ENCODE assay signal across 22 cellular contexts in genomic region chr6:154815938-154816820, GRCh38.
DNase-seq lines count a peak whose midpoint lies in the region; ATAC-seq, FAIRE-seq and TF ChIP-seq lines count a peak whose summit lies in the region.
"Had no signal": no experiment of that assay in that cellular context is flagged by ENCODE, and none has a peak within 500 bp of the region (broad histone marks: within the 10 kb centered on the region; RNA-seq: fewer than 3 reads in every experiment).

No MANE protein-coding gene starts in this region.

- H3K4me2 ChIP-seq in Karpas-422 (ENCODE audit: low read depth, low read length, poor library complexity, severe bottlenecking) (peak overlapping the region; percentile 62), HepG2 (ENCODE audit: low read depth, low read length) (no peak overlapping the region)

- H4K20me1 ChIP-seq in Karpas-422 (ENCODE audit: insufficient read depth, low read depth, low read length) (no peaks in the 10 kb centered on the region), HepG2 (ENCODE audit: insufficient read depth, low read length) (no peaks in the 10 kb centered on the region; the same call in 1 of the 2 replicates)

- H3K27me3 Mint-ChIP-seq in natural killer cell treated with Interleukin-12 subunit alpha and Interleukin-12 subunit beta and Interleukin-15 and Interleukin-18, amount 100 ng/mL, for 72 hours: no peaks in the 10 kb centered on the region
- H3K27me3 Mint-ChIP-seq in glutamatergic neuron (ENCODE audit: unreplicated experiment): no peaks in the 10 kb centered on the region

- H3K79me2 ChIP-seq in Karpas-422 (ENCODE audit: low read length) (peaks cover 61% of the 10 kb centered on the region), HepG2 (ENCODE audit: insufficient read depth, low read length) (no peaks in the 10 kb centered on the region)

- H3K4me1 Mint-ChIP-seq in natural killer cell treated with Interleukin-12 subunit alpha and Interleukin-12 subunit beta and Interleukin-15 and Interleukin-18, amount 100 ng/mL, for 72 hours (ENCODE audit: low read depth in 2 of 2): peaks cover 4 to 7% of the 10 kb centered on the region in 2 donors
- H3K4me1 Mint-ChIP-seq in glutamatergic neuron (ENCODE audit: low read depth, unreplicated experiment): no peaks in the 10 kb centered on the region

- TF ChIP-seq RAD21 in HepG2 (CRISPR knock-in tag; IDR thresholded peaks at IDR 0.05): no peak

- H3K4me1 ChIP-seq in Karpas-422 (ENCODE audit: low read length) (peaks cover 74% of the 10 kb centered on the region), right cardiac atrium (ENCODE audit: control insufficient read depth, insufficient read depth, low read length) (no peaks in the 10 kb centered on the region), HepG2 (ENCODE audit: insufficient read depth, low read length) (no peaks in the 10 kb centered on the region)
- H3K4me1 ChIP-seq: body of pancreas, gastrocnemius medialis, suprapubic skin had no signal

- 70% methylated on average over 5 of the region's 5 CpGs for WGBS in right cardiac atrium
- WGBS in HepG2 (ENCODE audit: low lambda C conversion rate): 95% methylated on average over 5 of the region's 5 CpGs

- H3K4me3 ChIP-seq in Karpas-422 (ENCODE audit: low read length) (peak overlapping the region; percentile 6; the same call in 1 of the 2 replicates), choroid plexus epithelial cell (ENCODE audit: low read depth, low read length) (no peak overlapping the region), right cardiac atrium (ENCODE audit: low read length) (no peak overlapping the region), HepG2 (replicated peaks in 1 of 3; ENCODE audit: insufficient read depth in 1 of 3, low read depth in 2 of 3, low read length in 3 of 3) (no peak overlapping the region)
- H3K4me3 ChIP-seq: body of pancreas, gastrocnemius medialis, suprapubic skin had no signal

- H3K4me3 Mint-ChIP-seq in natural killer cell treated with Interleukin-12 subunit alpha and Interleukin-12 subunit beta and Interleukin-15 and Interleukin-18, amount 100 ng/mL, for 72 hours: no peak overlapping the region
- no peak overlapping the region for H3K4me3 Mint-ChIP-seq in glutamatergic neuron (ENCODE audit: unreplicated experiment)
- H3K4me3 Mint-ChIP-seq: immature natural killer cell had no signal

- H3K9me3 ChIP-seq in Karpas-422 (ENCODE audit: low read length) (no peaks in the 10 kb centered on the region), right cardiac atrium (ENCODE audit: control insufficient read depth, low read length) (no peaks in the 10 kb centered on the region), HepG2 (ENCODE audit: low read length) (no peaks in the 10 kb centered on the region)
- H3K9me3 ChIP-seq: body of pancreas, gastrocnemius medialis, suprapubic skin had no signal

- TF ChIP-seq POLR2A in HepG2 (IDR thresholded peaks at IDR 0.05; ENCODE audit: insufficient read depth in 1 of 2, low read depth in 2 of 2, low read length in 2 of 2): no peak

- no peaks in the 10 kb centered on the region for H3K9me3 Mint-ChIP-seq in natural killer cell treated with Interleukin-12 subunit alpha and Interleukin-12 subunit beta and Interleukin-15 and Interleukin-18, amount 100 ng/mL, for 72 hours
- H3K9me3 Mint-ChIP-seq in glutamatergic neuron (ENCODE audit: unreplicated experiment): peaks cover 3% of the 10 kb centered on the region
- H3K9me3 Mint-ChIP-seq: immature natural killer cell had no signal

- no peaks in the 10 kb centered on the region for H3K9me2 ChIP-seq in Karpas-422 (replicated peaks; ENCODE audit: insufficient read depth, low read length)

- H3K27ac Mint-ChIP-seq in natural killer cell treated with Interleukin-12 subunit alpha and Interleukin-12 subunit beta and Interleukin-15 and Interleukin-18, amount 100 ng/mL, for 72 hours: peak overlapping the region; percentile 14 to 41
- H3K27ac Mint-ChIP-seq in glutamatergic neuron (ENCODE audit: unreplicated experiment): no peak overlapping the region

- peaks cover 76% of the 10 kb centered on the region for H3K36me3 ChIP-seq in Karpas-422 (ENCODE audit: insufficient read depth, low read length)
- peaks cover 28 to 91% of the 10 kb centered on the region in 2 experiments for H3K36me3 ChIP-seq in HepG2 (replicated peaks in 1 of 2; ENCODE audit: control insufficient read depth in 1 of 2, insufficient read depth in 2 of 2, low read length in 2 of 2)

- TF ChIP-seq CTCF in choroid plexus epithelial cell (conservative IDR thresholded peaks at IDR 0.05; ENCODE audit: low read depth, low read length) (no peak), HepG2 (CRISPR knock-in tag; IDR thresholded peaks at IDR 0.05) (no peak), glutamatergic neuron (IDR thresholded peaks at IDR 0.05; ENCODE audit: partially characterized antibody, unreplicated experiment) (no peak)

- ATAC-seq in natural killer cell treated with Interleukin-12 subunit alpha and Interleukin-12 subunit beta and Interleukin-15 and Interleukin-18, amount 100 ng/mL, for 72 hours: no peak
- ATAC-seq in right cardiac atrium: no peak
- ATAC-seq in HepG2: no peak
- ATAC-seq: body of pancreas, gastrocnemius medialis had no signal

- H3K36me3 Mint-ChIP-seq in natural killer cell treated with Interleukin-12 subunit alpha and Interleukin-12 subunit beta and Interleukin-15 and Interleukin-18, amount 100 ng/mL, for 72 hours: peaks cover 41% of the 10 kb centered on the region
- peaks cover 6% of the 10 kb centered on the region for H3K36me3 Mint-ChIP-seq in glutamatergic neuron (ENCODE audit: unreplicated experiment)

- no peak for TF ChIP-seq EP300 in HepG2 (IDR thresholded peaks at IDR 0.05; ENCODE audit: low read depth in 2 of 2, low read length in 2 of 2)
- TF ChIP-seq EP300 in HepG2 (CRISPR knock-in tag; IDR thresholded peaks at IDR 0.05; ENCODE audit: borderline replicate concordance): no peak

- peak; percentile 26 for DNase-seq in AG20443 (ENCODE audit: low spot score)
- no peak for DNase-seq in Karpas-422
- DNase-seq in choroid plexus epithelial cell (ENCODE audit: low read depth): peak; percentile 60
- DNase-seq in natural killer cell treated with Interleukin-12 subunit alpha and Interleukin-12 subunit beta and Interleukin-15 and Interleukin-18, amount 100 ng/mL, for 72 hours (ENCODE audit: low spot score): no peak
- no peak for DNase-seq in SKM-1 (lab: John Stamatoyannopoulos, UW; ENCODE audit: unreplicated experiment)
- no peak for DNase-seq in right cardiac atrium
- DNase-seq in HepG2 (ENCODE audit: low spot score): no peak
- DNase-seq in glutamatergic neuron: no peak
- DNase-seq: activated CD4-positive, alpha-beta T cell treated with anti-CD3 and anti-CD28 coated beads, Interleukin-2, amount 50 U/mL, for 48 hours; activated effector memory CD4-positive, alpha-beta T cell treated with Interleukin-2 at 50 U/mL for 16 hours; body of pancreas; DMS153; effector CD4-positive, alpha-beta T cell; gastrocnemius medialis; immature natural killer cell; NCI-H2107; NK-92 treated with Interleukin-12 subunit alpha and Interleukin-12 subunit beta, amount 100 ng/mL, for 24 hours; nucleus accumbens; SIG-M5; stimulated activated CD4-positive, alpha-beta T cell treated with anti-CD3 and anti-CD28 coated beads, Interleukin-12 subunit alpha, Interleukin-12 subunit beta, amount 100 ng/mL, for 4 hours had no signal

- no TSS peak for BruUV-seq in HepG2 (replicated peaks; lab: Mats Ljungman, UMichigan)

- intact Hi-C loops in right cardiac atrium (cut with DNase I) (no loop called here), HepG2 (cut with micrococcal nuclease; ENCODE audit: unreplicated experiment) (no loop called here)

- H2AFZ ChIP-seq in Karpas-422 (ENCODE audit: low read length) (no peak overlapping the region), HepG2 (ENCODE audit: low read length) (no peak overlapping the region)

- in situ Hi-C loops in HepG2 (cut with HindIII; ENCODE audit: extremely low pct_ligation_motif_present, low pct_unique_long_range_greater_than_20kb): no loop called here

- peak overlapping the region; percentile 99 for H3K27ac ChIP-seq in Karpas-422 (ENCODE audit: low read length)
- no peak overlapping the region for H3K27ac ChIP-seq in right cardiac atrium (ENCODE audit: low read length)
- H3K27ac ChIP-seq in HepG2 (ENCODE audit: extremely low read length, insufficient read depth, low read length): no peak overlapping the region
- H3K27ac ChIP-seq: body of pancreas, gastrocnemius medialis, HL-60, suprapubic skin had no signal

- POLR2A ChIA-PET in HepG2 (lab: Yijun Ruan, JAX): no interaction called here

- H3K9ac ChIP-seq in Karpas-422 (ENCODE audit: low read length) (peak overlapping the region; percentile 35), HepG2 (ENCODE audit: insufficient read depth, low read depth, low read length) (no peak overlapping the region)

- no peaks in the 10 kb centered on the region for H3K27me3 ChIP-seq in Karpas-422 (ENCODE audit: low read length)
- H3K27me3 ChIP-seq in right cardiac atrium (ENCODE audit: control insufficient read depth, insufficient read depth): no peaks in the 10 kb centered on the region
- H3K27me3 ChIP-seq in HepG2 (ENCODE audit: control insufficient read depth in 1 of 2, insufficient read depth in 2 of 2, low read length in 2 of 2): no peaks in the 10 kb centered on the region
- H3K27me3 ChIP-seq: body of pancreas, gastrocnemius medialis, suprapubic skin had no signal

- no peak for FAIRE-seq in HepG2 (lab: Jason Lieb, UNC)

- CTCF ChIA-PET in HepG2 (lab: Yijun Ruan, JAX; ENCODE audit: low intra/inter-chr PET ratio, low total read pairs): no interaction called here

TF ChIP-seq in HepG2, 621 proteins besides CTCF, POLR2A, EP300 and RAD21 (continues in another document):
- TF ChIP-seq ZMYM2 (CRISPR knock-in tag; IDR thresholded peaks at IDR 0.05) (no peak), ZNF605 (CRISPR knock-in tag; IDR thresholded peaks at IDR 0.05) (no peak), RARA (CRISPR knock-in tag; IDR thresholded peaks at IDR 0.05) (no peak), ZNF704 (CRISPR knock-in tag; IDR thresholded peaks at IDR 0.05; ENCODE audit: borderline replicate concordance) (no peak), MATR3 (CRISPR knock-in tag; IDR thresholded peaks at IDR 0.05) (no peak), HOXA5 (CRISPR knock-in tag; IDR thresholded peaks at IDR 0.05) (no peak)

Comparison
In these comparisons a context has a peak if more than half of its experiments do, and no peak if none do; other contexts are left out.
1. DNase-seq: peak in AG20443 (single experiment) and choroid plexus epithelial cell (single experiment); none in Karpas-422 (single experiment), natural killer cell treated with Interleukin-12 subunit alpha and Interleukin-12 subunit beta and Interleukin-15 and Interleukin-18, amount 100 ng/mL, for 72 hours (single experiment), SKM-1 (single experiment), right cardiac atrium (0 of 3), HepG2 (single experiment) and glutamatergic neuron (single experiment).